ENCODE assay signal across 1 cellular context in genomic region chr12:106681210-106681609, GRCh38.
TF ChIP-seq lines count a peak whose summit lies in the region.

No MANE protein-coding gene starts in this region.

TF ChIP-seq in H1, 55 proteins besides CTCF, POLR2A, EP300 and RAD21:
- TF ChIP-seq BACH1 (IDR thresholded peaks at IDR 0.05; ENCODE audit: low read length) (no peak), RNF2 (IDR thresholded peaks at IDR 0.05; ENCODE audit: borderline replicate concordance, low read depth, low read length, missing control alignments, poor library complexity, severe bottlenecking) (no peak), MAFK (IDR thresholded peaks at IDR 0.05; ENCODE audit: low read depth, low read length) (no peak), ATF2 (IDR thresholded peaks at IDR 0.05; ENCODE audit: low read length) (no peak), RXRA (IDR thresholded peaks at IDR 0.05; ENCODE audit: insufficient read depth, low read depth, low read length) (no peak), ATF3 (IDR thresholded peaks at IDR 0.05; ENCODE audit: insufficient read depth, low read depth, low read length) (no peak), POLR2AphosphoS5 (IDR thresholded peaks at IDR 0.05; ENCODE audit: low read depth, low read length) (no peak), CREB1 (IDR thresholded peaks at IDR 0.05) (no peak), SP2 (IDR thresholded peaks at IDR 0.05; ENCODE audit: low read length) (no peak), JUND (IDR thresholded peaks at IDR 0.05; ENCODE audit: low read length) (no peak), NANOG (IDR thresholded peaks at IDR 0.05; ENCODE audit: insufficient read depth, low read depth, low read length, poor library complexity, severe bottlenecking) (no peak), FOSL1 (IDR thresholded peaks at IDR 0.05; ENCODE audit: insufficient read depth, low read depth, low read length) (no peak), KDM5A (IDR thresholded peaks at IDR 0.05; ENCODE audit: low read length) (no peak), MAX (IDR thresholded peaks at IDR 0.05) (no peak), CTBP2 (IDR thresholded peaks at IDR 0.05; ENCODE audit: borderline replicate concordance, insufficient read depth, insufficient read length, low read length) (no peak), ZNF274 (IDR thresholded peaks at IDR 0.05; ENCODE audit: borderline replicate concordance, extremely low read depth, low read length) (no peak), EGR1 (IDR thresholded peaks at IDR 0.05; ENCODE audit: borderline replicate concordance, low read depth, low read length) (no peak), SP4 (IDR thresholded peaks at IDR 0.05; ENCODE audit: low read length) (no peak)
